ENCODE assay signal across 25 cellular contexts in genomic region chr15:69750253-69750652, GRCh38.
"Had no signal": no experiment of that assay in that cellular context is flagged by ENCODE, and none has a peak within 500 bp of the region (broad histone marks: within the 10 kb centered on the region; RNA-seq: fewer than 3 reads in every experiment).

No MANE protein-coding gene starts in this region.

- H3K4me3 ChIP-seq: adrenal gland, ascending aorta, left ventricle myocardium inferior, pancreas, psoas muscle, right atrium auricular region, spleen, tibial artery had no signal

- H3K4me1 ChIP-seq: adrenal gland, ascending aorta, left ventricle myocardium inferior, pancreas, psoas muscle, right atrium auricular region, tibial artery had no signal

- H3K27me3 ChIP-seq: ascending aorta, brain microvascular endothelial cell, pancreas, right atrium auricular region, tibial artery had no signal

- FAIRE-seq: endothelial cell of umbilical vein, pancreas had no signal

- H3K27ac ChIP-seq: adrenal gland, ascending aorta, brain microvascular endothelial cell, left ventricle myocardium inferior, pancreas, psoas muscle, right atrium auricular region, tibial artery, VCaP had no signal

- H3K36me3 ChIP-seq: adrenal gland, ascending aorta, brain microvascular endothelial cell, left ventricle myocardium inferior, pancreas, right atrium auricular region, spleen, tibial artery had no signal

- H3K4me3 Mint-ChIP-seq: activated CD8-positive, alpha-beta memory T cell treated with anti-CD3 and anti-CD28 coated beads, Interleukin-2, amount 10 ng/mL, durations not matched to agents 7 days and 5 days; activated T-helper 1 cell treated with anti-CD3 and anti-CD28 coated beads, Interleukin-12 subunit alpha, Interleukin-12 subunit beta, Interleukin-2, Interleukin-4 antibody, amounts not matched to agents 30 ng/mL and 10 ng/mL and 1 ng/mL, durations not matched to agents 14 hours and 24 hours and 36 hours; stimulated activated naive CD8-positive, alpha-beta T cell treated with anti-CD3 and anti-CD28 coated beads, Interleukin-15, Interleukin-2, amounts not matched to agents 100 ng/mL and 50 ng/mL, for 24 hours had no signal

- DNase-seq: activated CD4-positive, alpha-beta T cell treated with anti-CD3 and anti-CD28 coated beads, Interleukin-2, amount 50 U/mL, for 4 hours; activated CD4-positive, CD25-positive, alpha-beta regulatory T cell treated with anti-CD3 and anti-CD28 coated beads, Interleukin-2, amount 50 U/mL, for 72 hours; activated CD8-positive, alpha-beta memory T cell treated with anti-CD3 and anti-CD28 coated beads, Interleukin-2, amount 10 ng/mL, durations not matched to agents 7 days and 5 days; adrenal gland; brain microvascular endothelial cell; caudate nucleus; effector memory CD4-positive, alpha-beta T cell; foreskin melanocyte; glutamatergic neuron; hippocampal formation; kidney glomerular epithelial cell; left ventricle myocardium inferior; pancreas; psoas muscle; SK-N-SH; spleen; stimulated activated CD4-positive, alpha-beta T cell treated with anti-CD3 and anti-CD28 coated beads, Interleukin-4, amount 100 ng/mL, for 1 hour; tibial artery had no signal

- H3K27ac Mint-ChIP-seq: activated CD8-positive, alpha-beta memory T cell treated with anti-CD3 and anti-CD28 coated beads, Interleukin-2, amount 10 ng/mL, durations not matched to agents 7 days and 5 days; activated T-helper 1 cell treated with anti-CD3 and anti-CD28 coated beads, Interleukin-12 subunit alpha, Interleukin-12 subunit beta, Interleukin-2, Interleukin-4 antibody, amounts not matched to agents 30 ng/mL and 10 ng/mL and 1 ng/mL, durations not matched to agents 14 hours and 24 hours and 36 hours; stimulated activated naive CD8-positive, alpha-beta T cell treated with anti-CD3 and anti-CD28 coated beads, Interleukin-15, Interleukin-2, amounts not matched to agents 100 ng/mL and 50 ng/mL, for 24 hours had no signal

- H3K9me3 ChIP-seq: adrenal gland, pancreas had no signal

- ATAC-seq: activated CD8-positive, alpha-beta memory T cell treated with anti-CD3 and anti-CD28 coated beads, Interleukin-2, amount 10 ng/mL, durations not matched to agents 7 days and 5 days; esophagus mucosa; pancreas; psoas muscle had no signal
